Comparison of ENCODE assay signal across 8 cellular contexts in genomic region chr19:48633148-48634035, GRCh38. TPM values are rescaled to one million over a fixed set of nuclear protein-coding genes. Genes with fewer than 3 reads are reported as not detected.
DNase-seq lines count a peak whose midpoint lies in the region; ATAC-seq and TF ChIP-seq lines count a peak whose summit lies in the region.

No MANE protein-coding gene starts in this region.

- peaks cover 7 to 25% of the 10 kb centered on the region in 2 donors for H3K36me3 ChIP-seq in neuronal stem cell (replicated peaks in 1 of 2; ENCODE audit: control insufficient read depth in 2 of 2, insufficient read depth in 2 of 2, low read length in 2 of 2)

- H3K9me3 Mint-ChIP-seq in effector memory CD8-positive, alpha-beta T cell: no peaks in the 10 kb centered on the region

- no peaks in the 10 kb centered on the region for H3K27me3 Mint-ChIP-seq in effector memory CD8-positive, alpha-beta T cell

- H3K79me1 ChIP-seq in neuronal stem cell (ENCODE audit: low read depth, low read length): no peaks in the 10 kb centered on the region

- H3K36me3 Mint-ChIP-seq in effector memory CD8-positive, alpha-beta T cell (ENCODE audit: insufficient read depth): peaks cover 68% of the 10 kb centered on the region

- no CpG with 5 or more reads among the region's 22 CpGs for WGBS in neuronal stem cell (ENCODE audit: extremely low coverage in 2 of 2, insufficient read length in 2 of 2, insufficient replicate concordance in 1 of 2), 2 donors

- H4K8ac ChIP-seq in neuronal stem cell (ENCODE audit: low read depth, low read length): peak overlapping the region; percentile 19

- peaks cover 29 to 42% of the 10 kb centered on the region in 2 donors for H3K4me1 ChIP-seq in neuronal stem cell (ENCODE audit: control insufficient read depth in 2 of 2, insufficient read depth in 1 of 2, low read depth in 1 of 2, low read length in 2 of 2)

- H3K4me1 Mint-ChIP-seq in effector memory CD8-positive, alpha-beta T cell (ENCODE audit: low read depth in 2 of 2): peaks cover 27 to 31% of the 10 kb centered on the region in 2 donors

- H3K27ac Mint-ChIP-seq in effector memory CD8-positive, alpha-beta T cell: peak overlapping the region; percentile 90 to 94

- no peak overlapping the region for H2BK120ac ChIP-seq in neuronal stem cell (ENCODE audit: low read depth, low read length)

- H3K4ac ChIP-seq in neuronal stem cell (ENCODE audit: low read length): no peak overlapping the region

- no peaks in the 10 kb centered on the region for H3K9me3 ChIP-seq in neuronal stem cell (replicated peaks in 1 of 2; ENCODE audit: control insufficient read depth in 2 of 2, insufficient read depth in 1 of 2, low read depth in 1 of 2, low read length in 2 of 2)

- peak overlapping the region; percentile 92 for H3K27ac ChIP-seq in C4-2B
- H3K27ac ChIP-seq in neuronal stem cell (replicated peaks; ENCODE audit: low read length): no peak overlapping the region

- DNase-seq in NB4 (ENCODE audit: low read depth) (peak; percentile 74), neuronal stem cell (ENCODE audit: low spot score) (no peak), HT-29 (ENCODE audit: low spot score) (no peak)
- DNase-seq in effector memory CD8-positive, alpha-beta T cell: no peak

- TF ChIP-seq POLR2A in NB4 (IDR thresholded peaks at IDR 0.05; ENCODE audit: extremely low read depth, insufficient read length): no peak

- H3K23ac ChIP-seq in neuronal stem cell (ENCODE audit: low read depth, low read length, poor library complexity): no peak overlapping the region

- no peak overlapping the region for H3K14ac ChIP-seq in neuronal stem cell (ENCODE audit: low read length)

- no peak overlapping the region for H2AFZ ChIP-seq in neuronal stem cell (ENCODE audit: low read length)

- ATAC-seq in effector memory CD8-positive, alpha-beta T cell (replicated peaks): no peak
- ATAC-seq in HG03196 (IDR thresholded peaks at IDR 0.05; ENCODE audit: unreplicated experiment): no peak
- no peak for ATAC-seq in HG03159 (IDR thresholded peaks at IDR 0.05; ENCODE audit: unreplicated experiment)
- ATAC-seq in GM21825 (IDR thresholded peaks at IDR 0.05; ENCODE audit: unreplicated experiment): no peak

- no peak overlapping the region for H3K4me2 ChIP-seq in neuronal stem cell (ENCODE audit: insufficient read depth, low read length, poor library complexity, severe bottlenecking)

- H3K4me3 Mint-ChIP-seq in effector memory CD8-positive, alpha-beta T cell: peak overlapping the region; percentile 90 to 98

- H2AK5ac ChIP-seq in neuronal stem cell (ENCODE audit: low read depth, low read length): peak overlapping the region; percentile 61

- TF ChIP-seq CTCF in C4-2B (conservative IDR thresholded peaks at IDR 0.05) (no peak), NB4 (IDR thresholded peaks at IDR 0.05; ENCODE audit: low read depth, low read length) (no peak)

- H3K9ac ChIP-seq in neuronal stem cell (ENCODE audit: low read depth, low read length, poor library complexity): no peak overlapping the region

- H2BK12ac ChIP-seq in neuronal stem cell (ENCODE audit: low read length): no peak overlapping the region

- no peak overlapping the region for H4K91ac ChIP-seq in neuronal stem cell (ENCODE audit: low read depth, low read length, poor library complexity)

- no peak overlapping the region for H2BK5ac ChIP-seq in neuronal stem cell (ENCODE audit: low read length)

- H3K18ac ChIP-seq in neuronal stem cell (ENCODE audit: low read length): no peak overlapping the region

- H2BK15ac ChIP-seq in neuronal stem cell (ENCODE audit: low read length): no peak overlapping the region

- peaks cover 0 to 4% (median 0%) of the 10 kb centered on the region in 3 experiments for H3K27me3 ChIP-seq in neuronal stem cell (ENCODE audit: control insufficient read depth in 3 of 3, insufficient read depth in 3 of 3, low read depth in 1 of 3, low read length in 3 of 3)

- peak overlapping the region; percentile 54 for H3K4me3 ChIP-seq in NB4 (ENCODE audit: low read depth, low read length)
- H3K4me3 ChIP-seq in neuronal stem cell (ENCODE audit: low read length in 2 of 2): no peak overlapping the region

RNA-seq across cellular contexts. Expression of gene DBP, which starts 3.8 kb away (rescaled TPM):
- polyA plus RNA-seq in neuronal stem cell (2013, experiment 1 of 2): 17.9 TPM
- 16.7 TPM for polyA plus RNA-seq in neuronal stem cell (2013, experiment 2 of 2)
- 19.4 and 27.9 TPM in 2 replicates for total RNA-seq in HT-29 (2014; rRNA removed; shearing (Covaris generic))

RNA-seq across cellular contexts. Expression of gene CA11, which starts 12.6 kb away (rescaled TPM):
- 117 TPM for polyA plus RNA-seq in neuronal stem cell (2013, experiment 1 of 2)
- 126 TPM for polyA plus RNA-seq in neuronal stem cell (2013, experiment 2 of 2)
- 1.4 and 4.7 TPM in 2 replicates for total RNA-seq in HT-29 (2014; rRNA removed; shearing (Covaris generic))

RNA-seq across cellular contexts. Expression of gene SPHK2, which starts 14.1 kb away (rescaled TPM):
- polyA plus RNA-seq in neuronal stem cell (2013, experiment 1 of 2): 25.6 TPM
- 23.7 TPM for polyA plus RNA-seq in neuronal stem cell (2013, experiment 2 of 2)
- total RNA-seq in HT-29 (2014; rRNA removed; shearing (Covaris generic)): 114 and 115 TPM in 2 replicates

RNA-seq across cellular contexts. Expression of gene RPL18, which starts 14.4 kb away (rescaled TPM):
- polyA plus RNA-seq in neuronal stem cell (2013, experiment 1 of 2): 2,801 TPM
- 2,729 TPM for polyA plus RNA-seq in neuronal stem cell (2013, experiment 2 of 2)
- total RNA-seq in HT-29 (2014; rRNA removed; shearing (Covaris generic)): 6,271 and 6,382 TPM in 2 replicates

RNA-seq across cellular contexts. Expression of gene FAM83E, which starts 18.5 kb away (rescaled TPM):
- polyA plus RNA-seq in neuronal stem cell (2013, experiment 1 of 2): 0.08 TPM
- polyA plus RNA-seq in neuronal stem cell (2013, experiment 2 of 2): 0.15 TPM
- 15.9 and 18.5 TPM in 2 replicates for total RNA-seq in HT-29 (2014; rRNA removed; shearing (Covaris generic))
